In the genomic region with DNA sequence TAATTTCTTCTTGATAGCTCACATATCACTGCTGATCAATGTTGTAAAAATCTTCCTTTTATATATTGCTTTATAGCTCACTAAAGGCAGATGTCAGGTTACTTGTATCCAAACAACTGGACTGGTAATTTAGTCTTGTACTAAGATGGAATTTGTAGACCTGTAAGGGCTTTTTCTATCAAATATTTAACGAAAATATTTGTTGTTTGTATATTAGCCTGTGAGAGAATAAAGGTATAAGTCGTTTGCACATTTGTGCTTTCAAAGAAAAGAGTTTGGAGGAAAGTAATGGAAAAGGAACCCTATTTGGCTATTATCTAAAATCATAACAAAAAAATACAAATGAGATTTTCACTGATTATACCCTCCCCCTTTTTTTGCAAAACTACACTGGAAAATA, we compare ENCODE assay signal across 1 cellular context.
TF ChIP-seq lines count a peak whose summit lies in the region.

No MANE protein-coding gene starts in this region.

TF ChIP-seq in GM23338, 12 proteins besides CTCF, POLR2A, EP300 and RAD21 (continued from another document):
- TF ChIP-seq, protein P1, sequence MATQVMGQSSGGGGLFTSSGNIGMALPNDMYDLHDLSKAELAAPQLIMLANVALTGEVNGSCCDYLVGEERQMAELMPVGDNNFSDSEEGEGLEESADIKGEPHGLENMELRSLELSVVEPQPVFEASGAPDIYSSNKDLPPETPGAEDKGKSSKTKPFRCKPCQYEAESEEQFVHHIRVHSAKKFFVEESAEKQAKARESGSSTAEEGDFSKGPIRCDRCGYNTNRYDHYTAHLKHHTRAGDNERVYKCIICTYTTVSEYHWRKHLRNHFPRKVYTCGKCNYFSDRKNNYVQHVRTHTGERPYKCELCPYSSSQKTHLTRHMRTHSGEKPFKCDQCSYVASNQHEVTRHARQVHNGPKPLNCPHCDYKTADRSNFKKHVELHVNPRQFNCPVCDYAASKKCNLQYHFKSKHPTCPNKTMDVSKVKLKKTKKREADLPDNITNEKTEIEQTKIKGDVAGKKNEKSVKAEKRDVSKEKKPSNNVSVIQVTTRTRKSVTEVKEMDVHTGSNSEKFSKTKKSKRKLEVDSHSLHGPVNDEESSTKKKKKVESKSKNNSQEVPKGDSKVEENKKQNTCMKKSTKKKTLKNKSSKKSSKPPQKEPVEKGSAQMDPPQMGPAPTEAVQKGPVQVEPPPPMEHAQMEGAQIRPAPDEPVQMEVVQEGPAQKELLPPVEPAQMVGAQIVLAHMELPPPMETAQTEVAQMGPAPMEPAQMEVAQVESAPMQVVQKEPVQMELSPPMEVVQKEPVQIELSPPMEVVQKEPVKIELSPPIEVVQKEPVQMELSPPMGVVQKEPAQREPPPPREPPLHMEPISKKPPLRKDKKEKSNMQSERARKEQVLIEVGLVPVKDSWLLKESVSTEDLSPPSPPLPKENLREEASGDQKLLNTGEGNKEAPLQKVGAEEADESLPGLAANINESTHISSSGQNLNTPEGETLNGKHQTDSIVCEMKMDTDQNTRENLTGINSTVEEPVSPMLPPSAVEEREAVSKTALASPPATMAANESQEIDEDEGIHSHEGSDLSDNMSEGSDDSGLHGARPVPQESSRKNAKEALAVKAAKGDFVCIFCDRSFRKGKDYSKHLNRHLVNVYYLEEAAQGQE (IDR thresholded peaks at IDR 0.05; ENCODE audit: unreplicated experiment), result no peak
- TF ChIP-seq POLR2AphosphoS5 (IDR thresholded peaks at IDR 0.05; ENCODE audit: low read depth) (no peak), ZNF331 (CRISPR knock-in tag; IDR thresholded peaks at IDR 0.05; ENCODE audit: low read depth) (no peak), ZNF114 (CRISPR knock-in tag; IDR thresholded peaks at IDR 0.05) (no peak)
- TF ChIP-seq, protein P2, sequence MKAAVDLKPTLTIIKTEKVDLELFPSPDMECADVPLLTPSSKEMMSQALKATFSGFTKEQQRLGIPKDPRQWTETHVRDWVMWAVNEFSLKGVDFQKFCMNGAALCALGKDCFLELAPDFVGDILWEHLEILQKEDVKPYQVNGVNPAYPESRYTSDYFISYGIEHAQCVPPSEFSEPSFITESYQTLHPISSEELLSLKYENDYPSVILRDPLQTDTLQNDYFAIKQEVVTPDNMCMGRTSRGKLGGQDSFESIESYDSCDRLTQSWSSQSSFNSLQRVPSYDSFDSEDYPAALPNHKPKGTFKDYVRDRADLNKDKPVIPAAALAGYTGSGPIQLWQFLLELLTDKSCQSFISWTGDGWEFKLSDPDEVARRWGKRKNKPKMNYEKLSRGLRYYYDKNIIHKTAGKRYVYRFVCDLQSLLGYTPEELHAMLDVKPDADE (IDR thresholded peaks at IDR 0.05), result no peak
